ENCODE assay signal across 2 cellular contexts in genomic region chr1:35886606-35887431, GRCh38.
TF ChIP-seq lines count a peak whose summit lies in the region.

No MANE protein-coding gene starts in this region.

TF ChIP-seq in GM12878, 131 proteins besides CTCF, POLR2A, EP300 and RAD21 (continues in another document):
- peak; percentile 86 for TF ChIP-seq NR2F1 (conservative IDR thresholded peaks at IDR 0.05)
- TF ChIP-seq SPI1 (IDR thresholded peaks at IDR 0.05; ENCODE audit: borderline replicate concordance, insufficient read depth, low read depth, low read length), result peak; percentile 76
- no peak for TF ChIP-seq ZNF687 (IDR thresholded peaks at IDR 0.05)
- 0 out of 2 replicates have a peak, but pooled peaks have one; percentile 48 for TF ChIP-seq CHD2 (IDR thresholded peaks at IDR 0.05; ENCODE audit: borderline replicate concordance, low read depth, low read length)
- TF ChIP-seq PBX3 (IDR thresholded peaks at IDR 0.05; ENCODE audit: insufficient replicate concordance, low read depth, low read length), result no peak
- peak; percentile 27 for TF ChIP-seq SKIL (IDR thresholded peaks at IDR 0.05; ENCODE audit: low read depth, poor library complexity, severe bottlenecking)
- TF ChIP-seq ZBED1 (IDR thresholded peaks at IDR 0.05; ENCODE audit: borderline replicate concordance), result no peak
- no peak for TF ChIP-seq FOS (IDR thresholded peaks at IDR 0.05; ENCODE audit: borderline replicate concordance, extremely low read depth, insufficient read length)
- TF ChIP-seq RB1 (IDR thresholded peaks at IDR 0.05; ENCODE audit: borderline replicate concordance), result no peak
- no peak for TF ChIP-seq YBX1 (IDR thresholded peaks at IDR 0.05)
- TF ChIP-seq JUNB (IDR thresholded peaks at IDR 0.05), result no peak
- TF ChIP-seq IKZF1 (conservative IDR thresholded peaks at IDR 0.05), result peak; percentile 33; the same call in 1 of the 2 replicates
- TF ChIP-seq CUX1 (IDR thresholded peaks at IDR 0.05; ENCODE audit: insufficient replicate concordance, low read depth, low read length), result no peak

TF ChIP-seq in neural cell, 6 proteins besides CTCF, POLR2A, EP300 and RAD21:
- TF ChIP-seq SMC3 (conservative IDR thresholded peaks at IDR 0.05; ENCODE audit: poor library complexity) (no peak), MXI1 (conservative IDR thresholded peaks at IDR 0.05; ENCODE audit: poor library complexity, severe bottlenecking) (no peak), POLR2AphosphoS5 (IDR thresholded peaks at IDR 0.05) (no peak), TAF1 (IDR thresholded peaks at IDR 0.05; ENCODE audit: low read depth) (no peak), EZH2 (IDR thresholded peaks at IDR 0.05; ENCODE audit: borderline replicate concordance, insufficient read depth, low read length, poor library complexity, severe bottlenecking) (no peak), REST (IDR thresholded peaks at IDR 0.05; ENCODE audit: borderline replicate concordance) (no peak)
